In the genomic region with DNA sequence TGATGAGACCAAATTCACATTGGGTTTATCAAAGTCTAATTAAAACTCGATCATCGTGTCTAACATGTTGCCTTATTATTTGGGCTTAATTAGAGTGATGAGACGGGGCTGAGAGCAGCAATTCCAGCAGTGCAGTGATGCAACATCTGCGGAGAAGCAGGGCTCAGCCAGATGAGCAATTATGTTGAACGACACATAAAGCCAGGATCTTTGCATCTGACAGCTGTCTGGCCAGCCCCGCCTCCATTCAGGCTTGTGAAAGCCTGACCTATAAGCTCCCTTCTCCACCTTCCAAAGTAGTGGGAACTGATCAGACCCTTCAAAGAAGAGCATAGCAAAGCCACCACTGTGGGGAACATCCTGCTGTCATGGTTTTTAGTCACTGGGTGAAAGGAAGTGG, we compare ENCODE assay signal across 16 cellular contexts.
"Had no signal": no experiment of that assay in that cellular context is flagged by ENCODE, and none has a peak within 500 bp of the region (broad histone marks: within the 10 kb centered on the region; RNA-seq: fewer than 3 reads in every experiment).

No MANE protein-coding gene starts in this region.

- H3K4me1 ChIP-seq: heart left ventricle had no signal

- H3K4me3 ChIP-seq: coronary artery, dorsolateral prefrontal cortex, heart left ventricle, ovary had no signal

- H3K27me3 ChIP-seq: ovary had no signal

- H3K36me3 ChIP-seq: heart left ventricle, ovary had no signal

- H3K9me3 ChIP-seq: ovary had no signal

- H3K36me3 Mint-ChIP-seq: naive thymus-derived CD8-positive, alpha-beta T cell had no signal

- H3K4me3 Mint-ChIP-seq: naive thymus-derived CD8-positive, alpha-beta T cell; neural crest cell had no signal

- H3K27ac ChIP-seq: coronary artery, dorsolateral prefrontal cortex, heart left ventricle, ovary had no signal

- DNase-seq: dorsolateral prefrontal cortex; effector CD8-positive, alpha-beta T cell; heart left ventricle; hippocampal formation; kidney glomerular epithelial cell; mammary epithelial cell; naive thymus-derived CD8-positive, alpha-beta T cell; nucleus accumbens; ovary; right cardiac atrium; small intestine; stimulated activated CD4-positive, alpha-beta T cell treated with anti-CD3 and anti-CD28 coated beads, Interleukin-12 subunit alpha, Interleukin-12 subunit beta, amount 100 ng/mL, for 4 hours; stimulated activated naive CD4-positive, alpha-beta T cell treated with Interleukin-2 at 50 U/mL for 16 hours; trophoblast cell had no signal

- H3K4me1 Mint-ChIP-seq: naive thymus-derived CD8-positive, alpha-beta T cell had no signal

- H3K27ac Mint-ChIP-seq: naive thymus-derived CD8-positive, alpha-beta T cell had no signal
